2 cellular contexts compared by ENCODE assay signal in the genomic region with DNA sequence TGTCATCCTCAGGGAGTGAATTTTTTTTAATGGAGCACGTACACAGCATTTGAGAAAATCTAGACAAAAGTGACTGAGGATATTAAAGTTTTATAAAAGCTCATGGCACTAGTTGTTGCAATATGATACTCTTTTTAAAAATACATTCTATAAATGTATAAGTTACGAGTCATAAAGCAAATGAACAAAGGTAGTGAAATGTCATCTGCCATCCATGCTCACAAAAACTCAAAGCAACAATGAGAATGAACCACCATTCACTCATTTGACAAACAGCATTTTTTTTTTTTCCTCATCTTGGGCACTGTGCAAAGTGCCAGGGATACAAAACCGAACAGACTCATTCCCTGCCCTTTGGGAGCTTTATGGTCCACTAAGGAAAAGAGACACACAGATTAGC.
TF ChIP-seq lines count a peak whose summit lies in the region.

No MANE protein-coding gene starts in this region.

TF ChIP-seq in A549, 52 proteins besides CTCF, POLR2A, EP300 and RAD21:
- TF ChIP-seq JUNB (IDR thresholded peaks at IDR 0.05) = no peak
- TF ChIP-seq JUN (IDR thresholded peaks at IDR 0.05) = no peak
- TF ChIP-seq MAZ (IDR thresholded peaks at IDR 0.05; ENCODE audit: borderline replicate concordance, low read depth, low read length) = no peak
- TF ChIP-seq, protein P1, sequence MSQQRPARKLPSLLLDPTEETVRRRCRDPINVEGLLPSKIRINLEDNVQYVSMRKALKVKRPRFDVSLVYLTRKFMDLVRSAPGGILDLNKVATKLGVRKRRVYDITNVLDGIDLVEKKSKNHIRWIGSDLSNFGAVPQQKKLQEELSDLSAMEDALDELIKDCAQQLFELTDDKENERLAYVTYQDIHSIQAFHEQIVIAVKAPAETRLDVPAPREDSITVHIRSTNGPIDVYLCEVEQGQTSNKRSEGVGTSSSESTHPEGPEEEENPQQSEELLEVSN (IDR thresholded peaks at IDR 0.05; ENCODE audit: borderline replicate concordance, low read depth) = no peak
- TF ChIP-seq TFCP2L1 (CRISPR knock-in tag; IDR thresholded peaks at IDR 0.05) = no peak
- no peak for TF ChIP-seq ESRRA (IDR thresholded peaks at IDR 0.05; ENCODE audit: borderline replicate concordance, low read length)
- no peak for TF ChIP-seq BHLHE40 (IDR thresholded peaks at IDR 0.05; ENCODE audit: low read depth, low read length)
- TF ChIP-seq BCL3 (IDR thresholded peaks at IDR 0.05) = no peak
- TF ChIP-seq ATOH8 (CRISPR knock-in tag; IDR thresholded peaks at IDR 0.05; ENCODE audit: low read depth) = no peak
- TF ChIP-seq ZNF302 (CRISPR knock-in tag; IDR thresholded peaks at IDR 0.05) = no peak
- no peak for TF ChIP-seq FOSB (CRISPR knock-in tag; IDR thresholded peaks at IDR 0.05)
- no peak for TF ChIP-seq POLR2AphosphoS2 (conservative IDR thresholded peaks at IDR 0.05; ENCODE audit: low read length)
- TF ChIP-seq USF2 (IDR thresholded peaks at IDR 0.05) = no peak
- no peak for TF ChIP-seq REST (IDR thresholded peaks at IDR 0.05)
- no peak for TF ChIP-seq HES2 (IDR thresholded peaks at IDR 0.05)

TF ChIP-seq in SK-N-SH, 30 proteins besides CTCF, POLR2A, EP300 and RAD21:
- TF ChIP-seq, protein P2, sequence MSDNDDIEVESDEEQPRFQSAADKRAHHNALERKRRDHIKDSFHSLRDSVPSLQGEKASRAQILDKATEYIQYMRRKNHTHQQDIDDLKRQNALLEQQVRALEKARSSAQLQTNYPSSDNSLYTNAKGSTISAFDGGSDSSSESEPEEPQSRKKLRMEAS (IDR thresholded peaks at IDR 0.05; ENCODE audit: low read depth) = no peak; the same call in 1 of the 2 replicates
- TF ChIP-seq, protein P3, sequence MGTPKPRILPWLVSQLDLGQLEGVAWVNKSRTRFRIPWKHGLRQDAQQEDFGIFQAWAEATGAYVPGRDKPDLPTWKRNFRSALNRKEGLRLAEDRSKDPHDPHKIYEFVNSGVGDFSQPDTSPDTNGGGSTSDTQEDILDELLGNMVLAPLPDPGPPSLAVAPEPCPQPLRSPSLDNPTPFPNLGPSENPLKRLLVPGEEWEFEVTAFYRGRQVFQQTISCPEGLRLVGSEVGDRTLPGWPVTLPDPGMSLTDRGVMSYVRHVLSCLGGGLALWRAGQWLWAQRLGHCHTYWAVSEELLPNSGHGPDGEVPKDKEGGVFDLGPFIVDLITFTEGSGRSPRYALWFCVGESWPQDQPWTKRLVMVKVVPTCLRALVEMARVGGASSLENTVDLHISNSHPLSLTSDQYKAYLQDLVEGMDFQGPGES (IDR thresholded peaks at IDR 0.05; ENCODE audit: low read depth, low read length) = no peak
- no peak for TF ChIP-seq JUND (IDR thresholded peaks at IDR 0.05)
- no peak for TF ChIP-seq USF2 (IDR thresholded peaks at IDR 0.05; ENCODE audit: borderline replicate concordance, low read depth, low read length)
- no peak for TF ChIP-seq ZBTB33 (IDR thresholded peaks at IDR 0.05; ENCODE audit: borderline replicate concordance, low read depth)
- TF ChIP-seq ELF1 (IDR thresholded peaks at IDR 0.05) = no peak
- TF ChIP-seq TAF1 (IDR thresholded peaks at IDR 0.05; ENCODE audit: borderline replicate concordance, low read depth, low read length) = no peak
- no peak for TF ChIP-seq GABPA (IDR thresholded peaks at IDR 0.05; ENCODE audit: low read depth)
- no peak for TF ChIP-seq RFX5 (IDR thresholded peaks at IDR 0.05; ENCODE audit: low read length)
- no peak for TF ChIP-seq POLR2AphosphoS5 (IDR thresholded peaks at IDR 0.05; ENCODE audit: low read depth, low read length)
- TF ChIP-seq, protein P4, sequence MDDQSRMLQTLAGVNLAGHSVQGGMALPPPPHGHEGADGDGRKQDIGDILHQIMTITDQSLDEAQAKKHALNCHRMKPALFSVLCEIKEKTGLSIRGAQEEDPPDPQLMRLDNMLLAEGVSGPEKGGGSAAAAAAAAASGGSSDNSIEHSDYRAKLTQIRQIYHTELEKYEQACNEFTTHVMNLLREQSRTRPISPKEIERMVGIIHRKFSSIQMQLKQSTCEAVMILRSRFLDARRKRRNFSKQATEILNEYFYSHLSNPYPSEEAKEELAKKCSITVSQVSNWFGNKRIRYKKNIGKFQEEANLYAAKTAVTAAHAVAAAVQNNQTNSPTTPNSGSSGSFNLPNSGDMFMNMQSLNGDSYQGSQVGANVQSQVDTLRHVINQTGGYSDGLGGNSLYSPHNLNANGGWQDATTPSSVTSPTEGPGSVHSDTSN (IDR thresholded peaks at IDR 0.05) = peak; percentile 27; the same call in 1 of the 2 replicates
- TF ChIP-seq EZH2phosphoT487 (IDR thresholded peaks at IDR 0.05; ENCODE audit: borderline replicate concordance, low read depth) = no peak
- TF ChIP-seq FOSL2 (IDR thresholded peaks at IDR 0.05; ENCODE audit: borderline replicate concordance, low read depth) = peak; percentile 30; the same call in 1 of the 2 replicates
- TF ChIP-seq FOXM1 (IDR thresholded peaks at IDR 0.05; ENCODE audit: low read depth) = no peak
- peak; percentile 35; the same call in 1 of the 2 replicates for TF ChIP-seq TCF12 (IDR thresholded peaks at IDR 0.05)
- TF ChIP-seq NRF1 (IDR thresholded peaks at IDR 0.05; ENCODE audit: low read depth, low read length) = no peak
